In the genomic region with DNA sequence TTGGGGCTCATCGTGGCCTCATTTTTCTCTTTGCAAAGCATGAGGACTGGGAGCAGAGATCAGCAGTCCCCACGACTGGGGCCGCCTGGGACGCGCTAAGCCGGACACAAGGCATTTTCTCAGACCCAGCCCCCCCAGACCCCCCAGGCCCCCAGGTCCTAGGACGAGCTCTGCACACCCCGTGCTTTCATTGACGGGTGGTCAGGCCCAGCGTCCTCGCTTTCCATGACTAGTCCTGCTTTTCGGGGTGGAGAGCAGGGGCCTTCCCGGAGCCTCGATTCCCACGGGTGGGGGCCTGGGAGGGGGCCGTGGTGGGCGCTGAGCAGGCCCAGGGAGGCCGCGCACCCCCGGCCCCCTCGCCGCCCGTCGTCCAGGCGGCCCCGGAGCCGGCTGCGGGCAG, we compare ENCODE assay signal across 19 cellular contexts. TPM values are rescaled to one million over a fixed set of nuclear protein-coding genes. Genes with fewer than 3 reads are reported as not detected.
"Had no signal": no experiment of that assay in that cellular context is flagged by ENCODE, and none has a peak within 500 bp of the region (broad histone marks: within the 10 kb centered on the region; RNA-seq: fewer than 3 reads in every experiment).

No MANE protein-coding gene starts in this region.

- H3K9me3 Mint-ChIP-seq: effector memory CD8-positive, alpha-beta T cell had no signal

- H3K27ac ChIP-seq: breast epithelium, epithelial cell of prostate, hepatocyte, neutrophil, parathyroid adenoma, tibial artery, vagina had no signal

- H3K27me3 Mint-ChIP-seq: activated CD4-positive, alpha-beta T cell treated with anti-CD3 and anti-CD28 coated beads, Interleukin-2, amount 10 ng/mL, durations not matched to agents 24 days and 14 days had no signal

- H3K36me3 ChIP-seq: breast epithelium, neutrophil, tibial artery, vagina had no signal

- H3K4me3 Mint-ChIP-seq: activated CD4-positive, alpha-beta T cell treated with anti-CD3 and anti-CD28 coated beads, Interleukin-2, amount 10 ng/mL, durations not matched to agents 24 days and 14 days; activated CD8-positive, alpha-beta T cell treated with anti-CD3 and anti-CD28 coated beads, Interleukin-2, amount 10 ng/mL, durations not matched to agents 7 days and 5 days; activated naive CD4-positive, alpha-beta T cell treated with anti-CD3 and anti-CD28 coated beads for 36 hours; activated T-cell treated with anti-CD3 and anti-CD28 coated beads, Interleukin-2, amount 50 U/mL, for 4 hours; effector memory CD8-positive, alpha-beta T cell; naive B cell had no signal

- H3K9me3 ChIP-seq: breast epithelium, neutrophil, tibial artery, vagina had no signal

- DNase-seq: activated CD4-positive, alpha-beta T cell treated with anti-CD3 and anti-CD28 coated beads, Interleukin-2, amount 10 ng/mL, durations not matched to agents 24 days and 14 days; activated CD8-positive, alpha-beta T cell treated with anti-CD3 and anti-CD28 coated beads, Interleukin-2, amount 10 ng/mL, durations not matched to agents 7 days and 5 days; activated naive CD4-positive, alpha-beta T cell treated with anti-CD3 and anti-CD28 coated beads for 36 hours; activated T-cell treated with anti-CD3 and anti-CD28 coated beads, Interleukin-2, amount 50 U/mL, for 4 hours; effector memory CD8-positive, alpha-beta T cell; naive B cell; stimulated activated naive CD8-positive, alpha-beta T cell treated with anti-CD3 and anti-CD28 coated beads, Interleukin-15, Interleukin-2, amounts not matched to agents 100 U/mL and 50 U/mL, for 24 hours; substantia nigra; tibial artery had no signal

- H3K27ac Mint-ChIP-seq: activated CD4-positive, alpha-beta T cell treated with anti-CD3 and anti-CD28 coated beads, Interleukin-2, amount 10 ng/mL, durations not matched to agents 24 days and 14 days; activated CD8-positive, alpha-beta T cell treated with anti-CD3 and anti-CD28 coated beads, Interleukin-2, amount 10 ng/mL, durations not matched to agents 7 days and 5 days; activated naive CD4-positive, alpha-beta T cell treated with anti-CD3 and anti-CD28 coated beads for 36 hours; effector memory CD8-positive, alpha-beta T cell; naive B cell had no signal

- ATAC-seq: activated CD8-positive, alpha-beta T cell treated with anti-CD3 and anti-CD28 coated beads, Interleukin-2, amount 10 ng/mL, durations not matched to agents 7 days and 5 days; activated T-cell treated with anti-CD3 and anti-CD28 coated beads, Interleukin-2, amount 50 U/mL, for 4 hours; effector memory CD8-positive, alpha-beta T cell; stimulated activated naive CD8-positive, alpha-beta T cell treated with anti-CD3 and anti-CD28 coated beads, Interleukin-15, Interleukin-2, amounts not matched to agents 100 U/mL and 50 U/mL, for 24 hours had no signal

- H3K9ac ChIP-seq: parathyroid adenoma had no signal

- H2AFZ ChIP-seq: hepatocyte, parathyroid adenoma had no signal

- H3K36me3 Mint-ChIP-seq: naive B cell had no signal

- H3K79me2 ChIP-seq: hepatocyte, parathyroid adenoma had no signal

- H3K4me3 ChIP-seq: breast epithelium, hepatocyte, tibial artery, vagina had no signal

- H3K4me1 Mint-ChIP-seq: activated CD4-positive, alpha-beta T cell treated with anti-CD3 and anti-CD28 coated beads, Interleukin-2, amount 10 ng/mL, durations not matched to agents 24 days and 14 days had no signal

- H3K4me2 ChIP-seq: hepatocyte had no signal

- H3K27me3 ChIP-seq: breast epithelium, hepatocyte, tibial artery, vagina had no signal

- H3K4me1 ChIP-seq: breast epithelium, parathyroid adenoma, tibial artery, vagina had no signal

RNA-seq across cellular contexts. Expression of a gene that starts 10.7 kb away (rescaled TPM):
- total RNA-seq: activated CD4-positive, alpha-beta T cell treated with anti-CD3 and anti-CD28 coated beads, Interleukin-2, amount 10 ng/mL, durations not matched to agents 24 days and 14 days; activated CD8-positive, alpha-beta T cell treated with anti-CD3 and anti-CD28 coated beads, Interleukin-2, amount 10 ng/mL, durations not matched to agents 7 days and 5 days; activated naive CD4-positive, alpha-beta T cell treated with anti-CD3 and anti-CD28 coated beads for 36 hours; activated T-cell treated with anti-CD3 and anti-CD28 coated beads, Interleukin-2, amount 50 U/mL, for 4 hours; breast epithelium; cerebellum; dermis blood vessel endothelial cell; glomerular endothelial cell; T-helper 1 cell treated with Interleukin-12 subunit alpha and Interleukin-12 subunit beta and Interleukin-4 antibody, amounts not matched to agents 30 ng/mL and 1 ng/mL, for 36 hours; vagina had no signal
